8 cellular contexts compared by ENCODE assay signal in the genomic region with DNA sequence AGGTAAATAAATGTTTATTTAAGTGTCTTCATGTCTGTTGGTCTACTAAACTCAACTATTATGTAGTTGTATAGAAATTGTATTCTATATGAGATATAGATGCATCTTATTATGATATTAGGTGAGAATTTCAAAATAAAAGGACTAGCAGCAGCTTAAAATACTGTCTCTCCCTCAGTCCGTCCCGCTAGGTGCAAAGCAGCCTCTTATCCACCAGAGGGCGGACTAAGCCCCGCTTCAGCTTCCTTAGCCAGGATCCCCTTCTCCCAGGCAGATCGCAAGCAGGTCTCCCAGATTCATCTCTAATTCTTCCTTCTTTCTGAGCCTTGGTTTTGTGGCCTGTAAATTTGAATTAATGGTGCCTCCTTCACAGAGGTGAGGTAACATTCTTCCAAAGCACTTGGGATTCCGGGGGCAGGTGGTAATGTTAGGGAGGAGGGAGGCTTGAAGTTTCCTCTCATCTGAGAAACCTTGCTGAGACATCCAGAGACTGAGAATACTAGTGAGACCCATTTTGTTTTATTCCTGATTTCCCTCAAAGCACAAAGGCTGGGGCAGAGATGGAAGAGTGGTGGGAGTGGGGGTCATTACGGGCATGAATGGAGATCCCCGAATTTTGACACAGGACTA. TPM values are rescaled to one million over a fixed set of nuclear protein-coding genes. Genes with fewer than 3 reads are reported as not detected.
DNase-seq lines count a peak whose midpoint lies in the region; ATAC-seq, FAIRE-seq and TF ChIP-seq lines count a peak whose summit lies in the region.

No MANE protein-coding gene starts in this region.

- H3K79me1 ChIP-seq in H1 (ENCODE audit: low read depth, low read length), result no peaks in the 10 kb centered on the region

- H4K20me1 ChIP-seq in H1 (replicated peaks in 1 of 2; ENCODE audit: control insufficient read depth in 1 of 2, insufficient read depth in 2 of 2, low read length in 2 of 2), result no peaks in the 10 kb centered on the region

- no peak overlapping the region for H3K9ac ChIP-seq in H1 (replicated peaks in 1 of 4; ENCODE audit: extremely low read depth in 1 of 4, low read depth in 3 of 4, low read length in 3 of 4)

- H3K27me3 ChIP-seq in BE2C (no peaks in the 10 kb centered on the region), H1 (replicated peaks in 1 of 4; ENCODE audit: control insufficient read depth in 3 of 4, extremely low read depth in 1 of 4, insufficient read depth in 3 of 4, low read length in 3 of 4) (no peaks in the 10 kb centered on the region; a peak in 1 of 7 replicates)

- H2BK15ac ChIP-seq in H1 (ENCODE audit: low read length), result no peak overlapping the region

- POLR2A ChIA-PET in H1 (lab: Charles Lee; ENCODE audit: partially characterized antibody), result interaction anchor here (0.6 to 1.5 kb wide), 3 partner anchors 14 to 27 kb away, joined by 3 read pairs; partner anchors contain the start of gene CALCB

- H3K9me3 Mint-ChIP-seq in mesothelial cell of epicardium, result peaks cover 16% of the 10 kb centered on the region

- FAIRE-seq in H1 (lab: Jason Lieb, UNC), result peak; percentile 89

- H3K36me3 Mint-ChIP-seq in mesothelial cell of epicardium, result no peaks in the 10 kb centered on the region

- H3K4me1 ChIP-seq in BE2C (no peaks in the 10 kb centered on the region), H1 (replicated peaks in 1 of 4; ENCODE audit: control insufficient read depth in 3 of 4, insufficient read depth in 4 of 4, low read length in 3 of 4) (no peaks in the 10 kb centered on the region; a peak in 1 of 7 replicates)

- H2AK5ac ChIP-seq in H1 (ENCODE audit: low read depth, low read length), result no peak overlapping the region

- no peak overlapping the region for H4K5ac ChIP-seq in H1 (ENCODE audit: insufficient read length, low read depth, low read length)

- H2BK12ac ChIP-seq in H1 (ENCODE audit: low read depth, low read length), result no peak overlapping the region

- no peak overlapping the region for H3K4me3 Mint-ChIP-seq in mesothelial cell of epicardium

- ATAC-seq in GM18858 (IDR thresholded peaks at IDR 0.05; ENCODE audit: unreplicated experiment) (peak; percentile 66), HG03066 (IDR thresholded peaks at IDR 0.05; ENCODE audit: low read depth, unreplicated experiment) (peak; percentile 86)

- no peaks in the 10 kb centered on the region for H3K23me2 ChIP-seq in H1 (ENCODE audit: low read depth, low read length)

- DNase-seq in BE2C (peak; percentile 42), NCI-H2196 (lab: John Stamatoyannopoulos, UW; ENCODE audit: unreplicated experiment) (peak; percentile 62), H1 (ENCODE audit: low read depth in 1 of 2, low spot score in 2 of 2) (peak; percentile 21 to 83), mesothelial cell of epicardium (ENCODE audit: low spot score in 2 of 2, unreplicated experiment in 2 of 2) (peak; percentile 53 to 77)
- peak; percentile 61 to 66 for DNase-seq in activated CD4-positive, alpha-beta T cell treated with anti-CD3 and anti-CD28 coated beads, Interleukin-2, amount 50 U/mL, for 48 hours
- peak; percentile 2 to 18 for DNase-seq in stimulated activated CD8-positive, alpha-beta memory T cell treated with anti-CD3 and anti-CD28 coated beads, Interleukin-7, amount 100 ng/mL, for 1 hour (ENCODE audit: low read depth in 2 of 2)

- H2BK120ac ChIP-seq in H1 (replicated peaks; ENCODE audit: low read depth, low read length), result no peak overlapping the region

- H3K18ac ChIP-seq in H1 (ENCODE audit: extremely low read depth, low read length), result 0 out of 2 replicates have a peak overlapping the region, but pooled peaks have one; percentile 5

- H2BK20ac ChIP-seq in H1 (ENCODE audit: low read length), result no peak overlapping the region

- TF ChIP-seq CTCF in BE2C (IDR thresholded peaks at IDR 0.05; ENCODE audit: low read depth, low read length), result peak; percentile 78
- TF ChIP-seq CTCF in H1 (IDR thresholded peaks at IDR 0.05; ENCODE audit: control extremely low read depth in 1 of 3, insufficient read depth in 1 of 3, low read depth in 1 of 3, low read length in 3 of 3), result peak; percentile 87 to 95 (median 94)
- TF ChIP-seq CTCF in mesothelial cell of epicardium (IDR thresholded peaks at IDR 0.05; ENCODE audit: unreplicated experiment), result peak; percentile 82

- H3K79me2 ChIP-seq in H1 (ENCODE audit: control insufficient read depth in 1 of 2, insufficient read depth in 2 of 2, low read length in 2 of 2), result no peaks in the 10 kb centered on the region

- TF ChIP-seq EP300 in H1 (IDR thresholded peaks at IDR 0.05; ENCODE audit: borderline replicate concordance in 1 of 2, low read depth in 2 of 2, low read length in 2 of 2), result no peak

- no peak for TF ChIP-seq POLR2A in H1 (IDR thresholded peaks at IDR 0.05; ENCODE audit: control extremely low read depth in 1 of 2, low read depth in 2 of 2, low read length in 2 of 2)

- H3K27ac ChIP-seq in H1 (ENCODE audit: low read depth, low read length), result no peak overlapping the region

- no peak overlapping the region for H4K91ac ChIP-seq in H1 (replicated peaks; ENCODE audit: insufficient read length, low read length)

- H3K4me1 Mint-ChIP-seq in mesothelial cell of epicardium, result no peaks in the 10 kb centered on the region

- no peak overlapping the region for H3K56ac ChIP-seq in H1 (replicated peaks; ENCODE audit: insufficient read length, low read depth, low read length)

- H3K14ac ChIP-seq in H1 (ENCODE audit: insufficient read length), result no peak overlapping the region

- 0 out of 2 replicates have a peak overlapping the region, but pooled peaks have one; percentile 27 for H2AFZ ChIP-seq in H1 (ENCODE audit: low read length)

- no peaks in the 10 kb centered on the region for H3K9me3 ChIP-seq in BE2C
- no peaks in the 10 kb centered on the region for H3K9me3 ChIP-seq in H1 (ENCODE audit: insufficient read depth in 2 of 2, low read depth in 1 of 2, low read length in 1 of 2)

- CTCF ChIA-PET in H1 (lab: Charles Lee; ENCODE audit: partially characterized antibody), result interaction anchor here (0.6 to 13.8 kb wide), 41 partner anchors 10 to 232 kb away, joined by 3 to 177 read pairs (median 5); partner anchors contain the start of genes CALCB and INSC

- peak; percentile 92 to 93 for TF ChIP-seq RAD21 in H1 (IDR thresholded peaks at IDR 0.05 in 1 of 2, conservative IDR thresholded peaks at IDR 0.05 in 1 of 2; ENCODE audit: low read depth in 2 of 2, low read length in 2 of 2)

- H3K23ac ChIP-seq in H1 (ENCODE audit: insufficient read length), result no peak overlapping the region

- no peak overlapping the region for H3K4ac ChIP-seq in H1 (replicated peaks; ENCODE audit: insufficient read length, low read depth, low read length)

- H3K27me3 Mint-ChIP-seq in mesothelial cell of epicardium (ENCODE audit: low read depth), result peaks cover 64% of the 10 kb centered on the region

- H3K36me3 ChIP-seq in BE2C, result no peaks in the 10 kb centered on the region
- no peaks in the 10 kb centered on the region for H3K36me3 ChIP-seq in H1 (ENCODE audit: control insufficient read depth in 2 of 4, insufficient read depth in 4 of 4, low read length in 3 of 4)

- H4K8ac ChIP-seq in H1 (ENCODE audit: extremely low read depth, insufficient read depth, low read length), result no peak overlapping the region

- 26% methylated on average over 8 of the region's 8 CpGs; no CpG with 5 or more reads in 1 of the 2 experiments for WGBS in H1 (ENCODE audit: extremely low coverage in 1 of 2, insufficient coverage in 1 of 2, insufficient read length in 1 of 2, insufficient replicate concordance in 2 of 2, low coverage in 1 of 2, low lambda C conversion rate in 2 of 2, missing lambda C conversion rate in 1 of 2), 2 experiments

- H3K27ac Mint-ChIP-seq in mesothelial cell of epicardium, result no peak overlapping the region

- H2BK5ac ChIP-seq in H1 (ENCODE audit: low read depth, low read length), result no peak overlapping the region

- H3K4me3 ChIP-seq in BE2C (ENCODE audit: low read depth, low read length), result no peak overlapping the region
- H3K4me3 ChIP-seq in H1 (ENCODE audit: extremely low read depth in 1 of 4, insufficient read depth in 2 of 4, low read depth in 3 of 4, low read length in 4 of 4), result no peak overlapping the region

- H3K4me2 ChIP-seq in H1 (ENCODE audit: insufficient read depth in 1 of 2, low read depth in 2 of 2, low read length in 2 of 2), result no peak overlapping the region

TF ChIP-seq in H1, 55 proteins besides CTCF, POLR2A, EP300 and RAD21 (continues in another document):
- TF ChIP-seq CBX8 (IDR thresholded peaks at IDR 0.05; ENCODE audit: borderline replicate concordance, low read depth, low read length), result no peak
- TF ChIP-seq GABPA (IDR thresholded peaks at IDR 0.05; ENCODE audit: borderline replicate concordance, insufficient read depth, low read length), result no peak

RNA-seq across cellular contexts. Expression of gene INSC, which starts 13.5 kb away (rescaled TPM):
- polyA plus RNA-seq in BE2C (2012; ENCODE audit: insufficient read depth, insufficient read length, low read depth), result not detected
- 0.44 and 0.58 TPM in 2 replicates for total RNA-seq in H1 (2021; fragmentation: NEBNext Ultra II Directional; extraction: Animal tissue kit (Norgen Biotek cat#: 25700))
- 0.59 and 1.2 TPM in 2 replicates for polyA plus RNA-seq in H1 (2011; rRNA removed)
- 1.5 TPM for polyA plus RNA-seq in H1 (2011; cell fraction: cytosol; rRNA removed)
- polyA plus RNA-seq in H1 (2011; cell fraction: nucleus; rRNA removed), result 5.2 TPM
- polyA plus RNA-seq in H1 (2012, experiment 1 of 2), result 0.26 to 0.70 TPM (median 0.47 TPM) in 4 replicates
- polyA plus RNA-seq in H1 (2012, experiment 2 of 2), result 0.43 TPM
- 0.08 TPM for polyA plus RNA-seq in H1 (2013, experiment 1 of 2)
- polyA plus RNA-seq in H1 (2013, experiment 2 of 2), result 0.24 TPM
- polyA minus RNA-seq in H1 (2011; rRNA and poly(A)+ RNA removed), result 0.78 and 1.3 TPM in 2 replicates
- polyA minus RNA-seq in H1 (2011; cell fraction: cytosol; rRNA and poly(A)+ RNA removed), result not detected
- 1.7 TPM for polyA minus RNA-seq in H1 (2011; cell fraction: nucleus; rRNA and poly(A)+ RNA removed)
- not detected in 3 replicates for total RNA-seq in mesothelial cell of epicardium

RNA-seq across cellular contexts. Expression of gene CALCB, which starts 27.8 kb away (rescaled TPM):
- 0.56 TPM for polyA plus RNA-seq in BE2C (2012; ENCODE audit: insufficient read depth, insufficient read length, low read depth)
- 3.0 and 3.7 TPM in 2 replicates for total RNA-seq in H1 (2021; fragmentation: NEBNext Ultra II Directional; extraction: Animal tissue kit (Norgen Biotek cat#: 25700))
- polyA plus RNA-seq in H1 (2011; rRNA removed), result 3.5 and 4.2 TPM in 2 replicates
- 4.2 TPM for polyA plus RNA-seq in H1 (2011; cell fraction: cytosol; rRNA removed)
- polyA plus RNA-seq in H1 (2011; cell fraction: nucleus; rRNA removed), result 2.7 TPM
- polyA plus RNA-seq in H1 (2012, experiment 1 of 2), result 2.2 to 3.1 TPM (median 2.8 TPM) in 4 replicates
- 4.8 TPM for polyA plus RNA-seq in H1 (2012, experiment 2 of 2)
- 1.7 TPM for polyA plus RNA-seq in H1 (2013, experiment 1 of 2)
- polyA plus RNA-seq in H1 (2013, experiment 2 of 2), result 1.8 TPM
- 1.7 and 1.8 TPM in 2 replicates for polyA minus RNA-seq in H1 (2011; rRNA and poly(A)+ RNA removed)
- 1.1 TPM for polyA minus RNA-seq in H1 (2011; cell fraction: cytosol; rRNA and poly(A)+ RNA removed)
- 7.3 TPM for polyA minus RNA-seq in H1 (2011; cell fraction: nucleus; rRNA and poly(A)+ RNA removed)
- total RNA-seq in mesothelial cell of epicardium, result 0.11 TPM in 1 of 3 replicates, not detected in the others

Comparison
In these comparisons a context has a peak if more than half of its experiments do, and no peak if none do; other contexts are left out.
1. DNase-seq: peak in every context shown above with its lines; median percentile 65 in mesothelial cell of epicardium; 64 in activated CD4-positive, alpha-beta T cell treated with anti-CD3 and anti-CD28 coated beads, Interleukin-2, amount 50 U/mL, for 48 hours; 62 in NCI-H2196; 52 in H1; 42 in BE2C; 10 in stimulated activated CD8-positive, alpha-beta memory T cell treated with anti-CD3 and anti-CD28 coated beads, Interleukin-7, amount 100 ng/mL, for 1 hour.